Comparison of ENCODE assay signal across 8 cellular contexts in the genomic region with DNA sequence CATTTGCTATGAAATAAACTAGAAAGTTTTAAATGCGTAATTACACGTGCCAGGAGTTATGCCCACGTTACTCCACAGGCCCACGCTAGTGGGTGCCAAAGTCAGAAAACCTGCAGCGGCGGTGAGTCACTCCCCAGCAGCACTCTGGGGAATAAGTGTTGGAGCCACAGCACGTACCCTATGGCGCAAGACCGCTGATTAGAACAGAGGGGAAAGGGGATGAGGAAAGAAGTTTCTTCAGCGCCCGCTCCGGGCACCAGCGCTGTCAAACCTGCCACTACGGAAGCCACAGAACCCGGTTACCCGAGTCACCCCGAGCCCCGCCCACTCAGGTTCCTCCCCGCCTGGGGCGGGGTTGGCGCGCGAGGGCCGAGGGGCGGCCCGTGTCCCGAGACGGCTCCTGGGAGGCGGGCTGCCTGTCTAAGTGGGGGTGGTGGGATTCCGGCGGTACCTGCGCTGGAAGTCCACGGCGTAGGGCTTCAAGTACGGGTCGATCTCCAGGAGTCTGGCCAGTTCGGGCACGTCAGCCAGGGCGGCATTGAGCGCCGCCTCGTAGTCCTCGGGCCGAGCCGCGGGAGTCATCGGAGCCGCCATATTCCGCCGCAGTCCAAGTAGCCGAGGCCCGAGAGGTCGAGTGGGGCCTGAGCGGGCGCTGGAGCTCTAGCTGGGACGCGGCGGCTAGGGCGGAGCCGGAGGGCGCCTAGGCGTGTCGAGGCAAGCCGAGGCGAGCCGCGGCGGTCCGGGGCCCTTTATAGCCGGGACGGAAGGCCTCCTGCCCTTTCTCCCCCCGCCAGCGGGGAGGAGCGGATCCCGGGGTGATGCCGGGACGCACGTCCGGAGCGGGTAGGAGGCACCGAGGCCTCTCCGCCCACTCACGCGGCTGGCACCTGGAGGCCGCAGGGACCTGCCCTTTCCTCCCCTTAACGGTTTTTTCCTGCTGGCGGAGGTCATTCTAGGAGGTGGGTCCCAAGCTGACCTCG. TPM values are rescaled to one million over a fixed set of nuclear protein-coding genes. Genes with fewer than 3 reads are reported as not detected.
A peak's percentile ranks its signal among the peaks of the same experiment; 100 is the strongest.
DNase-seq lines count a peak whose midpoint lies in the region; ATAC-seq, FAIRE-seq and TF ChIP-seq lines count a peak whose summit lies in the region.

GBE1 (minus strand) TSS at position 722 of the 980 bp plus-strand sequence; CDS start at position 594, 128 bp downstream.

- H3K27ac ChIP-seq in H1 (ENCODE audit: low read depth, low read length) (peak within 1 kb of the TSS; percentile 94), mesenchymal stem cell (ENCODE audit: low read length, poor library complexity, severe bottlenecking) (peak within 1 kb of the TSS; percentile 99)

- H4K8ac ChIP-seq in H1 (ENCODE audit: extremely low read depth, insufficient read depth, low read length) (peak within 1 kb of the TSS; percentile 100), mesenchymal stem cell (ENCODE audit: low read length) (peak within 1 kb of the TSS; percentile 100)

- H3K27me3 ChIP-seq in H1 (replicated peaks in 1 of 4; ENCODE audit: control insufficient read depth in 3 of 4, extremely low read depth in 1 of 4, insufficient read depth in 3 of 4, low read length in 3 of 4) = no peaks in the 10 kb centered on the region
- H3K27me3 ChIP-seq in mesenchymal stem cell (ENCODE audit: control insufficient read depth in 1 of 2, insufficient read depth in 1 of 2, low read length in 2 of 2) = no peaks in the 10 kb centered on the region

- H2BK15ac ChIP-seq in H1 (ENCODE audit: low read length) (0 out of 2 replicates have a peak within 1 kb of the TSS, but pooled peaks have one; percentile 46), mesenchymal stem cell (ENCODE audit: low read depth, poor library complexity, severe bottlenecking) (peak within 1 kb of the TSS; percentile 95)

- peak within 1 kb of the TSS; percentile 44 for H2AFZ ChIP-seq in H1 (ENCODE audit: low read length)
- peak within 1 kb of the TSS; percentile 97 for H2AFZ ChIP-seq in mesenchymal stem cell (ENCODE audit: low read depth, low read length)

- H2BK20ac ChIP-seq in H1 (ENCODE audit: low read length) = no peak within 1 kb of the TSS

- no peak for TF ChIP-seq CTCF in H1 (IDR thresholded peaks at IDR 0.05; ENCODE audit: control extremely low read depth in 1 of 3, insufficient read depth in 1 of 3, low read depth in 1 of 3, low read length in 3 of 3)

- peak within 1 kb of the TSS; percentile 99 for H4K5ac ChIP-seq in H1 (ENCODE audit: insufficient read length, low read depth, low read length)

- H3K9me3 ChIP-seq in H1 (ENCODE audit: insufficient read depth in 2 of 2, low read depth in 1 of 2, low read length in 1 of 2) (no peaks in the 10 kb centered on the region; a peak in 1 of 4 replicates), mesenchymal stem cell (ENCODE audit: control insufficient read depth, low read length) (no peaks in the 10 kb centered on the region)

- H2BK12ac ChIP-seq in H1 (ENCODE audit: low read depth, low read length) = peak within 1 kb of the TSS; percentile 65; the same call in 1 of the 2 replicates
- H2BK12ac ChIP-seq in mesenchymal stem cell (ENCODE audit: low read length in 2 of 2) = peak within 1 kb of the TSS; percentile 40 to 94

- CTCF ChIA-PET in H1 (lab: Charles Lee; ENCODE audit: partially characterized antibody) = interaction anchor here (1.3 kb wide), 1 partner anchor 8 kb away, joined by 4 read pairs; no protein-coding TSS in a partner anchor

- no peaks in the 10 kb centered on the region for H3K79me2 ChIP-seq in H1 (ENCODE audit: control insufficient read depth in 1 of 2, insufficient read depth in 2 of 2, low read length in 2 of 2)

- peak in 1 of 2 experiments; percentile 6; a peak in 1 of 4 replicates for TF ChIP-seq RAD21 in H1 (IDR thresholded peaks at IDR 0.05 in 1 of 2, conservative IDR thresholded peaks at IDR 0.05 in 1 of 2; ENCODE audit: low read depth in 2 of 2, low read length in 2 of 2)

- peak within 1 kb of the TSS; percentile 94 for H2BK5ac ChIP-seq in H1 (ENCODE audit: low read depth, low read length)
- H2BK5ac ChIP-seq in mesenchymal stem cell (ENCODE audit: low read depth, low read length, poor library complexity, severe bottlenecking) = peak within 1 kb of the TSS; percentile 99

- H3K4ac ChIP-seq in H1 (replicated peaks; ENCODE audit: insufficient read length, low read depth, low read length) = no peak within 1 kb of the TSS
- H3K4ac ChIP-seq in mesenchymal stem cell (ENCODE audit: low read depth in 1 of 2, low read length in 2 of 2) = peak within 1 kb of the TSS; percentile 94 to 100

- H3K56ac ChIP-seq in H1 (replicated peaks; ENCODE audit: insufficient read length, low read depth, low read length) = peak within 1 kb of the TSS; percentile 95

- peaks cover 2% of the 10 kb centered on the region; the same call in 1 of the 2 replicates for H3K23me2 ChIP-seq in H1 (ENCODE audit: low read depth, low read length)

- peak within 1 kb of the TSS; percentile 72 to 78 for H3K4me2 ChIP-seq in H1 (ENCODE audit: insufficient read depth in 1 of 2, low read depth in 2 of 2, low read length in 2 of 2)
- H3K4me2 ChIP-seq in mesenchymal stem cell (ENCODE audit: low read length, poor library complexity, severe bottlenecking) = peak within 1 kb of the TSS; percentile 76

- H3K4me3 ChIP-seq in H1 (ENCODE audit: extremely low read depth in 1 of 4, insufficient read depth in 2 of 4, low read depth in 3 of 4, low read length in 4 of 4) (peak within 1 kb of the TSS; percentile 65 to 72 (median 72)), mesenchymal stem cell (ENCODE audit: insufficient read depth in 1 of 2, low read depth in 1 of 2, low read length in 2 of 2) (peak within 1 kb of the TSS; percentile 74 to 83)

- no peak within 1 kb of the TSS for H2AK5ac ChIP-seq in H1 (ENCODE audit: low read depth, low read length)
- peak within 1 kb of the TSS; percentile 87 for H2AK5ac ChIP-seq in mesenchymal stem cell (ENCODE audit: low read length, severe bottlenecking)

- H4K91ac ChIP-seq in H1 (replicated peaks; ENCODE audit: insufficient read length, low read length) (peak within 1 kb of the TSS; percentile 93), mesenchymal stem cell (ENCODE audit: low read length) (peak within 1 kb of the TSS; percentile 91)

- no peaks in the 10 kb centered on the region for H3K36me3 ChIP-seq in H1 (ENCODE audit: control insufficient read depth in 2 of 4, insufficient read depth in 4 of 4, low read length in 3 of 4)
- H3K36me3 ChIP-seq in mesenchymal stem cell (ENCODE audit: control insufficient read depth in 1 of 2, insufficient read depth in 2 of 2, low read depth in 1 of 2, low read length in 2 of 2) = peaks cover 0 to 20% of the 10 kb centered on the region in 2 experiments

- H3K23ac ChIP-seq in H1 (ENCODE audit: insufficient read length) = no peak within 1 kb of the TSS
- peak within 1 kb of the TSS in 1 of 2 experiments; percentile 99 for H3K23ac ChIP-seq in mesenchymal stem cell (ENCODE audit: low read length in 2 of 2)

- H3K14ac ChIP-seq in H1 (ENCODE audit: insufficient read length) = no peak within 1 kb of the TSS
- peak within 1 kb of the TSS in 1 of 2 experiments; percentile 89 for H3K14ac ChIP-seq in mesenchymal stem cell (ENCODE audit: low read length in 2 of 2)

- H2BK120ac ChIP-seq in H1 (replicated peaks; ENCODE audit: low read depth, low read length) (peak within 1 kb of the TSS; percentile 85), mesenchymal stem cell (ENCODE audit: low read depth, low read length) (peak within 1 kb of the TSS; percentile 91)

- peaks cover 0 to 5% (median 0%) of the 10 kb centered on the region in 4 experiments; a peak in 2 of 7 replicates for H3K4me1 ChIP-seq in H1 (replicated peaks in 1 of 4; ENCODE audit: control insufficient read depth in 3 of 4, insufficient read depth in 4 of 4, low read length in 3 of 4)
- peaks cover 3% of the 10 kb centered on the region for H3K4me1 ChIP-seq in mesenchymal stem cell (ENCODE audit: control insufficient read depth, insufficient read depth, low read depth, low read length)

- TF ChIP-seq EP300 in H1 (IDR thresholded peaks at IDR 0.05; ENCODE audit: borderline replicate concordance in 1 of 2, low read depth in 2 of 2, low read length in 2 of 2) = no peak; a peak in 1 of 3 replicates

- peak; percentile 96 for DNase-seq in COLO829 (ENCODE audit: low spot score)
- DNase-seq in HPDE6-E6E7 (ENCODE audit: extremely low spot score) = peak; percentile 55
- peak; percentile 97 to 99 for DNase-seq in NOMO-1 (lab: John Stamatoyannopoulos, UW; ENCODE audit: unreplicated experiment in 2 of 2)
- DNase-seq in activated CD8-positive, alpha-beta memory T cell treated with anti-CD3 and anti-CD28 coated beads for 4 hours (ENCODE audit: low read depth in 2 of 2) = peak; percentile 74 to 76
- DNase-seq in H1 (ENCODE audit: low read depth in 1 of 2, low spot score in 2 of 2) = peak; percentile 47 to 89
- DNase-seq in mesenchymal stem cell = peak; percentile 97
- peak; percentile 81 for DNase-seq in stimulated activated CD8-positive, alpha-beta memory T cell treated with anti-CD3 and anti-CD28 coated beads, Interleukin-12 subunit alpha, Interleukin-12 subunit beta, amount 100 ng/mL, for 4 hours (ENCODE audit: low read depth)

- TF ChIP-seq POLR2A in H1 (IDR thresholded peaks at IDR 0.05; ENCODE audit: control extremely low read depth in 1 of 2, low read depth in 2 of 2, low read length in 2 of 2) = peak; percentile 88 to 94

- no peak for FAIRE-seq in H1 (lab: Jason Lieb, UNC)

- POLR2A ChIA-PET in H1 (lab: Charles Lee; ENCODE audit: partially characterized antibody) = interaction anchor here (0.7 to 1.0 kb wide), 2 partner anchors 9 to 16 kb away, joined by 3 to 5 read pairs; no protein-coding TSS in a partner anchor

- H3K18ac ChIP-seq in H1 (ENCODE audit: extremely low read depth, low read length) = peak within 1 kb of the TSS; percentile 99
- peak within 1 kb of the TSS; percentile 95 to 100 for H3K18ac ChIP-seq in mesenchymal stem cell (ENCODE audit: low read depth in 1 of 2, low read length in 2 of 2)

- peak; percentile 78 for ATAC-seq in GM19463 (IDR thresholded peaks at IDR 0.05; ENCODE audit: unreplicated experiment)

- 3% methylated on average over 70 of the region's 88 CpGs; no CpG with 5 or more reads in 1 of the 2 experiments for WGBS in H1 (ENCODE audit: extremely low coverage in 1 of 2, insufficient coverage in 1 of 2, insufficient read length in 1 of 2, insufficient replicate concordance in 2 of 2, low coverage in 1 of 2, low lambda C conversion rate in 2 of 2, missing lambda C conversion rate in 1 of 2), 2 experiments
- under 1% methylated on average over 81 of the region's 88 CpGs for WGBS in mesenchymal stem cell

- H4K20me1 ChIP-seq in H1 (replicated peaks in 1 of 2; ENCODE audit: control insufficient read depth in 1 of 2, insufficient read depth in 2 of 2, low read length in 2 of 2) = no peaks in the 10 kb centered on the region

- no peaks in the 10 kb centered on the region for H3K79me1 ChIP-seq in H1 (ENCODE audit: low read depth, low read length)
- peaks cover 4% of the 10 kb centered on the region for H3K79me1 ChIP-seq in mesenchymal stem cell (replicated peaks; ENCODE audit: low read length, poor library complexity, severe bottlenecking)

- H3K9ac ChIP-seq in H1 (replicated peaks in 1 of 4; ENCODE audit: extremely low read depth in 1 of 4, low read depth in 3 of 4, low read length in 3 of 4) (peak within 1 kb of the TSS; percentile 59 to 92 (median 84)), mesenchymal stem cell (ENCODE audit: low read length) (peak within 1 kb of the TSS; percentile 96)

RNA-seq across cellular contexts. Expression of gene GBE1, which starts in this region (rescaled TPM):
- 6.4 and 7.3 TPM in 2 replicates for total RNA-seq in H1 (2021; fragmentation: NEBNext Ultra II Directional; extraction: Animal tissue kit (Norgen Biotek cat#: 25700))
- 1.6 and 3.3 TPM in 2 replicates for polyA plus RNA-seq in H1 (2011; rRNA removed)
- 3.2 TPM for polyA plus RNA-seq in H1 (2011; cell fraction: cytosol; rRNA removed)
- 1.3 TPM for polyA plus RNA-seq in H1 (2011; cell fraction: nucleus; rRNA removed)
- 5.1 to 8.5 TPM (median 5.7 TPM) in 4 replicates for polyA plus RNA-seq in H1 (2012, experiment 1 of 2)
- 0.59 TPM for polyA plus RNA-seq in H1 (2012, experiment 2 of 2)
- 3.3 TPM for polyA plus RNA-seq in H1 (2013, experiment 1 of 2)
- 3.0 TPM for polyA plus RNA-seq in H1 (2013, experiment 2 of 2)
- 8.3 and 8.8 TPM in 2 replicates for polyA minus RNA-seq in H1 (2011; rRNA and poly(A)+ RNA removed)
- 4.2 TPM for polyA minus RNA-seq in H1 (2011; cell fraction: cytosol; rRNA and poly(A)+ RNA removed)
- 7.7 TPM for polyA minus RNA-seq in H1 (2011; cell fraction: nucleus; rRNA and poly(A)+ RNA removed)
- 18.4 TPM for polyA plus RNA-seq in mesenchymal stem cell (2013, experiment 1 of 2)
- polyA plus RNA-seq in mesenchymal stem cell (2013, experiment 2 of 2) = 18.6 TPM

Comparison
In these comparisons a context has a peak if more than half of its experiments do, and no peak if none do; other contexts are left out.
1. Peak in every context shown above with its lines: DNase-seq, ATAC-seq, H3K4me3 ChIP-seq and H3K27ac ChIP-seq.